ENCODE assay signal across 8 cellular contexts in the genomic region with DNA sequence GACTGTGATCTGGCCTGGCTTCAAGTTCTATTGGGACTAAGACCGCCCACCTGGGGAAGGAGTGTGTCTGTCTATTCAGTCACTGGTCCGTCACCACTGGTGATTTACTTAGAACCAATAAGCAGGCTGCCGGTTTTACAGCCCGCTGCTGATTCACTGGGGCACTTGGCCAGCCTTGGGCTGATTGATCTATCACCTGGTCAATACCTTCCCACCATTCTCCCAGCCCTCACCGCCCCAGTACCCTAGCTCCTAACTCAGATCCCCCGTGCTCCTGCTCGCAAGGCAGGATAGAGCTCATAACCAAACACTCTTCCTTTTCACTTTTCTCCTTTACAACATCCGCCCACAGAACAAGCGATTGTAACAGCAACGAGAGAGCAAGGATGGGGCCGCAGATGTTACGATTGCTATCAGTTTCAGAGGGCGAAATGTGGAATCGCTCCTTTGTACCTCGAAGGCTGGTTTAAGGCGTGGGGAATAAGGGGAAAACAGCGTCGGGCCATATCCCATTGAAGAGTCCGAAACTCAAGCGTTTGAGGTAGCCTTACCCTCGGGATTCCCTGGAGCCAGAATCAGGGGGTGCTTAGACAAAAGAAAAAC. TPM values are rescaled to one million over a fixed set of nuclear protein-coding genes. Genes with fewer than 3 reads are reported as not detected.
DNase-seq lines count a peak whose midpoint lies in the region; TF ChIP-seq lines count a peak whose summit lies in the region.

No MANE protein-coding gene starts in this region.

- WGBS in tibial nerve, 2 donors = 1 to 2% methylated on average over 21 of the region's 21 CpGs

- TF ChIP-seq CTCF in osteocyte (IDR thresholded peaks at IDR 0.05) (no peak), tibial nerve (IDR thresholded peaks at IDR 0.05) (no peak)

- H3K9me3 ChIP-seq in HAP-1 (no peaks in the 10 kb centered on the region), MG63 (no peaks in the 10 kb centered on the region), tibial nerve (no peaks in the 10 kb centered on the region)

- H3K36me3 ChIP-seq in HAP-1 (replicated peaks) (peaks cover 30% of the 10 kb centered on the region), MG63 (peaks cover 3% of the 10 kb centered on the region; the same call in 1 of the 2 replicates), tibial nerve (peaks cover 0 to 26% (median 9%) of the 10 kb centered on the region in 3 donors)

- H3K9me3 Mint-ChIP-seq in osteocyte (ENCODE audit: unreplicated experiment) = no peaks in the 10 kb centered on the region

- peak overlapping the region; percentile 95 for H3K27ac Mint-ChIP-seq in osteocyte (ENCODE audit: unreplicated experiment)

- peak overlapping the region; percentile 96 for H3K4me3 Mint-ChIP-seq in osteocyte (ENCODE audit: unreplicated experiment)

- H3K27me3 Mint-ChIP-seq in osteocyte (ENCODE audit: unreplicated experiment) = no peaks in the 10 kb centered on the region

- peaks cover 12% of the 10 kb centered on the region for H3K4me1 ChIP-seq in HAP-1
- peaks cover 0 to 23% (median 5%) of the 10 kb centered on the region in 4 donors for H3K4me1 ChIP-seq in tibial nerve

- TF ChIP-seq POLR2A in tibial nerve (IDR thresholded peaks at IDR 0.05) = no peak

- H3K36me3 Mint-ChIP-seq in osteocyte (ENCODE audit: unreplicated experiment) = peaks cover 20% of the 10 kb centered on the region

- H3K27ac ChIP-seq in tibial nerve = peak overlapping the region; percentile 47 to 89 (median 85)

- H3K4me3 ChIP-seq in HAP-1 (peak overlapping the region; percentile 75), MG63 (peak overlapping the region; percentile 90), tibial nerve (peak overlapping the region; percentile 76 to 92 (median 84))

- peaks cover 22% of the 10 kb centered on the region for H3K4me1 Mint-ChIP-seq in osteocyte (ENCODE audit: unreplicated experiment)

- peak; percentile 56 for DNase-seq in GDM1 (lab: John Stamatoyannopoulos, UW)
- peak; percentile 86 to 93 for DNase-seq in HAP-1 (ENCODE audit: low spot score in 2 of 2)
- DNase-seq in MG63 = peak; percentile 76
- DNase-seq in SIG-M5 (lab: John Stamatoyannopoulos, UW) = peak; percentile 20
- DNase-seq in activated naive CD4-positive, alpha-beta T cell treated with anti-CD3 and anti-CD28 coated beads, Interleukin-2, amount 50 U/mL, for 16 hours = peak; percentile 74
- DNase-seq in glomerular visceral epithelial cell (ENCODE audit: extremely low spot score) = peak; percentile 83
- DNase-seq in osteocyte (ENCODE audit: extremely low spot score, unreplicated experiment) = no peak
- peak in 1 of 2 donors; percentile 37 for DNase-seq in tibial nerve (ENCODE audit: low spot score in 2 of 2)

- in situ Hi-C loops in HAP-1 (cut with MboI; ENCODE audit: low sequenced_read_pairs) = no loop called here

- TF ChIP-seq EP300 in tibial nerve (IDR thresholded peaks at IDR 0.05) = no peak

- H3K27me3 ChIP-seq in HAP-1 (ENCODE audit: low read depth) (no peaks in the 10 kb centered on the region), MG63 (no peaks in the 10 kb centered on the region), tibial nerve (no peaks in the 10 kb centered on the region)

RNA-seq across cellular contexts. Expression of a gene that starts 0.7 kb away (rescaled TPM):
- total RNA-seq in MG63 (2014; rRNA removed; shearing (Covaris generic); ENCODE audit: low replicate concordance) = 23.8 and 25.9 TPM in 2 replicates
- total RNA-seq in osteocyte (54.1 and 55.2 TPM in 2 replicates), tibial nerve (10 to 100 TPM; 24.0 to 48.8 (median 34.9) TPM)

RNA-seq across cellular contexts. Expression of a gene that starts 6.8 kb away (rescaled TPM):
- 0.07 and 0.20 TPM in 2 replicates for total RNA-seq in MG63 (2014; rRNA removed; shearing (Covaris generic); ENCODE audit: low replicate concordance)
- not detected in 2 replicates for total RNA-seq in osteocyte
- total RNA-seq in tibial nerve = not detected

RNA-seq across cellular contexts. Expression of a gene that starts 20.5 kb away (rescaled TPM):
- 46.6 and 124 TPM in 2 replicates for total RNA-seq in MG63 (2014; rRNA removed; shearing (Covaris generic); ENCODE audit: low replicate concordance)
- total RNA-seq in osteocyte = 89.3 and 104 TPM in 2 replicates
- total RNA-seq in tibial nerve = 100 to 1,000 TPM in 3 of 4 donors, 10 to 100 TPM in 1; 66.1 to 123 (median 103) TPM
